16 cellular contexts compared by ENCODE assay signal in the genomic region with DNA sequence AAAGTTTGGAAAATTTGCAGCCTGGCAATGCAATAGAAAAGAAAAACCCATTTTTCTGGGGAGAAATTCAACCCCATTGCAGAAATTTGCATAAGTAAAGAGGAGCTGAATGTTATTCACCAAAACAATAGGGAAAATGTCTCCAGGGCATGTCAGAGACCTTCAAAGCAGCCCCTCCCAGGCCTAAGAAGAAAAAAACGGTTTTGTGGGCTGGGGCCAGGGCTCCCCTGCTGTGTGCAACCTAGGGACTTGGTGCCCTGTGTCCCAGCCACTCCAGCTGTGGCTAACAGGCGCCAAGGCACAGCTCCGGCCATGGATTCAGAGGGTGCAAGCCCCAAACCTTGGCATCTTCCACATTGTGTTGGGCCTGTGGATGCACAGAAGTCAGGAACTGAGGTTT.
DNase-seq lines count a peak whose midpoint lies in the region; ATAC-seq, FAIRE-seq and TF ChIP-seq lines count a peak whose summit lies in the region.
"Had no signal": no experiment of that assay in that cellular context is flagged by ENCODE, and none has a peak within 500 bp of the region (broad histone marks: within the 10 kb centered on the region; RNA-seq: fewer than 3 reads in every experiment).

No MANE protein-coding gene starts in this region.

- peaks cover 0 to 17% (median 5%) of the 10 kb centered on the region in 8 donors for H3K9me3 Mint-ChIP-seq in CD4-positive, alpha-beta memory T cell

- intact Hi-C loops in CD4-positive, alpha-beta memory T cell (cut with micrococcal nuclease): no loop called here
- intact Hi-C loops in uterus (cut with DNase I; ENCODE audit: low total_unique reads): no loop called here

- no peaks in the 10 kb centered on the region for H3K36me3 ChIP-seq in HAP-1 (replicated peaks)
- H3K36me3 ChIP-seq in iPS-15b (ENCODE audit: control insufficient read depth, insufficient read depth, low read length): peaks cover 4% of the 10 kb centered on the region
- no peaks in the 10 kb centered on the region for H3K36me3 ChIP-seq in CD4-positive, alpha-beta memory T cell (ENCODE audit: insufficient read depth, low read length)
- no peaks in the 10 kb centered on the region for H3K36me3 ChIP-seq in uterus

- H3K4me3 ChIP-seq in HAP-1: no peak overlapping the region
- peak overlapping the region; percentile 2 for H3K4me3 ChIP-seq in iPS-15b (ENCODE audit: low read depth, low read length)
- H3K4me3 ChIP-seq in CD4-positive, alpha-beta memory T cell (ENCODE audit: low read length in 2 of 2): no peak overlapping the region
- no peak overlapping the region for H3K4me3 ChIP-seq in uterus

- H3K36me3 Mint-ChIP-seq in CD4-positive, alpha-beta memory T cell: no peaks in the 10 kb centered on the region
- H3K36me3 Mint-ChIP-seq: CD8-positive, alpha-beta T cell had no signal

- no peak for ATAC-seq in HG03469 (IDR thresholded peaks at IDR 0.05; ENCODE audit: unreplicated experiment)
- ATAC-seq: CD8-positive, alpha-beta T cell had no signal

- TF ChIP-seq POLR2A in uterus (IDR thresholded peaks at IDR 0.05): no peak

- no peak for TF ChIP-seq CTCF in uterus (IDR thresholded peaks at IDR 0.05)

- no peak overlapping the region for H3K27ac ChIP-seq in CD4-positive, alpha-beta memory T cell (ENCODE audit: low read depth, low read length)
- H3K27ac ChIP-seq in uterus: no peak overlapping the region

- in situ Hi-C loops in HAP-1 (cut with MboI; ENCODE audit: low sequenced_read_pairs): no loop called here

- no peak overlapping the region for H3K4me3 Mint-ChIP-seq in CD4-positive, alpha-beta memory T cell
- H3K4me3 Mint-ChIP-seq: B cell; CD8-positive, alpha-beta T cell had no signal

- H3K4me1 Mint-ChIP-seq in CD4-positive, alpha-beta memory T cell: no peaks in the 10 kb centered on the region
- H3K4me1 Mint-ChIP-seq: B cell had no signal

- POLR2A ChIA-PET in CD4-positive, alpha-beta memory T cell (lab: Charles Lee; ENCODE audit: partially characterized antibody): no interaction called here

- H3K4me1 ChIP-seq in HAP-1: peaks cover 28% of the 10 kb centered on the region
- peaks cover 5% of the 10 kb centered on the region for H3K4me1 ChIP-seq in iPS-15b (ENCODE audit: control insufficient read depth, insufficient read depth, low read length)
- no peaks in the 10 kb centered on the region for H3K4me1 ChIP-seq in CD4-positive, alpha-beta memory T cell (ENCODE audit: insufficient read depth, low read length)
- no peaks in the 10 kb centered on the region for H3K4me1 ChIP-seq in uterus

- no peak overlapping the region for H3K9ac ChIP-seq in iPS-15b (ENCODE audit: low read depth, low read length)

- H3K27me3 Mint-ChIP-seq in CD4-positive, alpha-beta memory T cell: no peaks in the 10 kb centered on the region
- H3K27me3 Mint-ChIP-seq: B cell had no signal

- no peaks in the 10 kb centered on the region for H3K27me3 ChIP-seq in HAP-1 (ENCODE audit: low read depth)
- H3K27me3 ChIP-seq in iPS-15b (ENCODE audit: control insufficient read depth, insufficient read depth, low read length): no peaks in the 10 kb centered on the region
- no peaks in the 10 kb centered on the region for H3K27me3 ChIP-seq in CD4-positive, alpha-beta memory T cell (ENCODE audit: insufficient read depth, low read length)
- H3K27me3 ChIP-seq in uterus: no peaks in the 10 kb centered on the region

- no peak for FAIRE-seq in frontal cortex (lab: Jason Lieb, UNC)
- FAIRE-seq: A204.1, H54 had no signal

- DNase-seq in HAP-1 (ENCODE audit: low spot score in 2 of 2): peak; percentile 87 to 88
- DNase-seq in NCI-H69 (lab: John Stamatoyannopoulos, UW): peak; percentile 57
- no peak for DNase-seq in CD4-positive, alpha-beta memory T cell
- no peak for DNase-seq in uterus
- no peak for DNase-seq in frontal cortex (ENCODE audit: low spot score in 2 of 2)
- DNase-seq: C1 segment of cervical spinal cord; CD8-positive, alpha-beta T cell; COR-L47; DMS153; DND-41; GF-D8 had no signal

- H3K9me3 ChIP-seq in HAP-1 (peaks cover 8% of the 10 kb centered on the region), iPS-15b (ENCODE audit: control insufficient read depth, insufficient read depth, low read length) (peaks cover 9% of the 10 kb centered on the region), uterus (no peaks in the 10 kb centered on the region)
- H3K9me3 ChIP-seq in CD4-positive, alpha-beta memory T cell (ENCODE audit: control insufficient read depth in 1 of 2, low read length in 2 of 2): no peaks in the 10 kb centered on the region

- no peak overlapping the region for H3K27ac Mint-ChIP-seq in CD4-positive, alpha-beta memory T cell
- H3K27ac Mint-ChIP-seq: B cell; CD8-positive, alpha-beta T cell had no signal

- CTCF ChIA-PET in CD4-positive, alpha-beta memory T cell (lab: Charles Lee; ENCODE audit: partially characterized antibody): no interaction called here

Comparison
In these comparisons a context has a peak if more than half of its experiments do, and no peak if none do; other contexts are left out.
1. DNase-seq: peak in HAP-1 (2 of 2) and NCI-H69 (single experiment); none in CD4-positive, alpha-beta memory T cell (0 of 5), uterus (0 of 2) and frontal cortex (0 of 2).